22 cellular contexts compared by ENCODE assay signal in the genomic region with DNA sequence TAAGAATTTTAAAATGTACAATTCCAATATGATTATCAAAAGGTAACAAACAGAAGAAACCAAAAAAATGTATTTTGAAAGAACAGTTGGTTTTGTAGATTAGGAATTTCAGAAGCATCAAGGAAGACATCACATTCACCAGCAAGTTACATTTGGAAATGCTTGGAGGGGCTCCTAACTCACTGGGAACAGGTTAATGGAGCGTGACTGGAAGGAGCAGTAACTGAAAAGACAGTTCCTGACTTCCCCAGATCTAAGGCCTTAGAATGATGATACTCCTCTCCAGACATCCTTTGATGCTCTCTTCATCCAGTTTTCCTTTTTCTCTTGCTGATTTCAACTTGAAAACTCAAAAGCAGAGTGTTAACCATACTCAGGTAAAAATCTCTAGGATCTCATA.
DNase-seq lines count a peak whose midpoint lies in the region; ATAC-seq lines count a peak whose summit lies in the region.
"Had no signal": no experiment of that assay in that cellular context is flagged by ENCODE, and none has a peak within 500 bp of the region (broad histone marks: within the 10 kb centered on the region; RNA-seq: fewer than 3 reads in every experiment).

No MANE protein-coding gene starts in this region.

- H3K36me3 Mint-ChIP-seq in activated T-cell treated with anti-CD3 and anti-CD28 coated beads, Interleukin-2, amount 50 U/mL, for 72 hours (ENCODE audit: insufficient read depth in 2 of 2) = no peaks in the 10 kb centered on the region
- H3K36me3 Mint-ChIP-seq: CD14-positive monocyte; CD8-positive, alpha-beta memory T cell had no signal

- no peaks in the 10 kb centered on the region for H3K9me3 Mint-ChIP-seq in activated T-cell treated with anti-CD3 and anti-CD28 coated beads, Interleukin-2, amount 50 U/mL, for 72 hours
- H3K9me3 Mint-ChIP-seq: CD4-positive, alpha-beta T cell; CD8-positive, alpha-beta memory T cell had no signal

- no peaks in the 10 kb centered on the region for H3K27me3 Mint-ChIP-seq in activated T-cell treated with anti-CD3 and anti-CD28 coated beads, Interleukin-2, amount 50 U/mL, for 72 hours (ENCODE audit: low read depth)

- no peak overlapping the region for H3K27ac Mint-ChIP-seq in activated T-cell treated with anti-CD3 and anti-CD28 coated beads, Interleukin-2, amount 50 U/mL, for 72 hours
- H3K27ac Mint-ChIP-seq: CD14-positive monocyte; CD4-positive, alpha-beta T cell; CD8-positive, alpha-beta memory T cell had no signal

- no peak for ATAC-seq in activated T-cell treated with anti-CD3 and anti-CD28 coated beads, Interleukin-2, amount 50 U/mL, for 72 hours (replicated peaks in 1 of 2)
- ATAC-seq: A549, GM12878 had no signal

- DNase-seq in NCI-H2171 treated with DMSO at 0.1 percent for 48 hours (lab: John Stamatoyannopoulos, UW) = peak; percentile 14
- DNase-seq in NCI-H2171 (lab: John Stamatoyannopoulos, UW) = no peak
- DNase-seq in left kidney (ENCODE audit: low read depth, low spot score) = peak; percentile 94
- peak; percentile 10 for DNase-seq in renal cortical epithelial cell (ENCODE audit: low read depth)
- DNase-seq in putamen (ENCODE audit: low spot score) = no peak
- no peak for DNase-seq in activated T-cell treated with anti-CD3 and anti-CD28 coated beads, Interleukin-2, amount 50 U/mL, for 72 hours
- DNase-seq: 8988T; ACHN; AML-193; BE2C; CD4-positive, alpha-beta T cell; CD8-positive, alpha-beta memory T cell; DMS 273 treated with DMSO at 0.1 percent for 48 hours; DMS79; EL; GDM1; GM23248; H7; HCEC 1CT had no signal

- no peaks in the 10 kb centered on the region for H3K4me1 Mint-ChIP-seq in activated T-cell treated with anti-CD3 and anti-CD28 coated beads, Interleukin-2, amount 50 U/mL, for 72 hours (ENCODE audit: low read depth)
- H3K4me1 Mint-ChIP-seq: CD8-positive, alpha-beta memory T cell had no signal

- H3K4me3 Mint-ChIP-seq in activated T-cell treated with anti-CD3 and anti-CD28 coated beads, Interleukin-2, amount 50 U/mL, for 72 hours = no peak overlapping the region
- H3K4me3 Mint-ChIP-seq: CD14-positive monocyte; CD4-positive, alpha-beta T cell; CD8-positive, alpha-beta memory T cell had no signal

Comparison
In these comparisons a context has a peak if more than half of its experiments do, and no peak if none do; other contexts are left out.
1. DNase-seq: peak in NCI-H2171 treated with DMSO at 0.1 percent for 48 hours (single experiment), left kidney (single experiment) and renal cortical epithelial cell (single experiment); none in NCI-H2171 (single experiment), putamen (single experiment) and activated T-cell treated with anti-CD3 and anti-CD28 coated beads, Interleukin-2, amount 50 U/mL, for 72 hours (0 of 2).